In the genomic region with DNA sequence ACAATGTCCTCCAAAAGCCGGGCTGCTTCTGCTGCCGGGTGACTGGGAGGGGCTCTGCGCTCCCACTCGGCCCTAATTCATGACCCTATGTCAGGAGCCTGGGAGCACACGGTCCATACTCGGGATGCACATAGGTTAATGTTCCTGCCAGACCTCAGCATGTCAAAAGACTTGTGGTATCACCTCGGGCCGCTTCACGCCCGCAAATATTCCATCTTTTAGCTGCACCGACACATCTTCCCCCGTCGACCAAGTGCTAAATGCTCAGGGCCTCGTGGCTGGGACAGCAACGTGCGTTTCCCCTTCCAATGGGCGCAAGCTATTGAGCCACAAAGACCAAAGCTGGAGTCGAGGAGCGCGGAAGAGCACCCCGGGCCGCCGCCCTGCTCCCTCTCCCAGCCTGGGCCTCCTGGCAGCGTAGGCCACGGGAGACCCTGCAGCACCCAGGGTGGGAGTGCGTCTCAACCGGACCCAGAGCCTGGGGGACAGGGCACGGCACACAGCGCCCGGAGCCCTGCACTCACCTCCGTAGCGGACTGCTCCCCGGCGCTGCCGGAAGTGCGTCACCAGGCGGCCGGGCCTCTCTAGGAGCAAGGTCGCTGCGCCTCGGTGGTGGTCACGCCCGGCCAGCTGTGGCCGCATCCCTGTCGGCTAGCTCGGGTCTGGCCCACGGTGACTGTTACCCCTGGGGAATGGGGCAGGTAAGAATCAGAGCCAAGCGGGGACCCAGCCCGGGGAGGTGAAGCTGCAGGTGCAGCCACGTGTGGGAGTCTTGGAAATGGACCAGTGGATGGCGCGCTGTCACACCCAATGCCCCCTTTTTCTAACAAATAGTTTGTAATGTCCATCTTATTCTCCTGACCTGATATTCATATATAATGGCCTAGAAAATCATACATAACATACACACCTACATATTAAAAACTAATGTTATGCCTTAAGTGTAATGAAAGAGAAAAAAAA, we compare ENCODE assay signal across 1 cellular context.
TF ChIP-seq lines count a peak whose summit lies in the region.

A gene (minus strand): TSS at position 562 of the 963 bp plus-strand sequence. CDS start 5,451 bp downstream, outside the sequence.

TF ChIP-seq in HEK293, 187 proteins besides CTCF, POLR2A, EP300 and RAD21 (continued from another document and continues in another):
- peak; percentile 45; the same call in 1 of the 2 replicates for TF ChIP-seq OVOL3 (tag by site-specific recombination; IDR thresholded peaks at IDR 0.05)
- TF ChIP-seq, protein P1, sequence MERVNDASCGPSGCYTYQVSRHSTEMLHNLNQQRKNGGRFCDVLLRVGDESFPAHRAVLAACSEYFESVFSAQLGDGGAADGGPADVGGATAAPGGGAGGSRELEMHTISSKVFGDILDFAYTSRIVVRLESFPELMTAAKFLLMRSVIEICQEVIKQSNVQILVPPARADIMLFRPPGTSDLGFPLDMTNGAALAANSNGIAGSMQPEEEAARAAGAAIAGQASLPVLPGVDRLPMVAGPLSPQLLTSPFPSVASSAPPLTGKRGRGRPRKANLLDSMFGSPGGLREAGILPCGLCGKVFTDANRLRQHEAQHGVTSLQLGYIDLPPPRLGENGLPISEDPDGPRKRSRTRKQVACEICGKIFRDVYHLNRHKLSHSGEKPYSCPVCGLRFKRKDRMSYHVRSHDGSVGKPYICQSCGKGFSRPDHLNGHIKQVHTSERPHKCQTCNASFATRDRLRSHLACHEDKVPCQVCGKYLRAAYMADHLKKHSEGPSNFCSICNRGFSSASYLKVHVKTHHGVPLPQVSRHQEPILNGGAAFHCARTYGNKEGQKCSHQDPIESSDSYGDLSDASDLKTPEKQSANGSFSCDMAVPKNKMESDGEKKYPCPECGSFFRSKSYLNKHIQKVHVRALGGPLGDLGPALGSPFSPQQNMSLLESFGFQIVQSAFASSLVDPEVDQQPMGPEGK (tag by site-specific recombination; IDR thresholded peaks at IDR 0.05): 0 out of 2 replicates have a peak, but pooled peaks have one; percentile 13
- TF ChIP-seq, protein P2, sequence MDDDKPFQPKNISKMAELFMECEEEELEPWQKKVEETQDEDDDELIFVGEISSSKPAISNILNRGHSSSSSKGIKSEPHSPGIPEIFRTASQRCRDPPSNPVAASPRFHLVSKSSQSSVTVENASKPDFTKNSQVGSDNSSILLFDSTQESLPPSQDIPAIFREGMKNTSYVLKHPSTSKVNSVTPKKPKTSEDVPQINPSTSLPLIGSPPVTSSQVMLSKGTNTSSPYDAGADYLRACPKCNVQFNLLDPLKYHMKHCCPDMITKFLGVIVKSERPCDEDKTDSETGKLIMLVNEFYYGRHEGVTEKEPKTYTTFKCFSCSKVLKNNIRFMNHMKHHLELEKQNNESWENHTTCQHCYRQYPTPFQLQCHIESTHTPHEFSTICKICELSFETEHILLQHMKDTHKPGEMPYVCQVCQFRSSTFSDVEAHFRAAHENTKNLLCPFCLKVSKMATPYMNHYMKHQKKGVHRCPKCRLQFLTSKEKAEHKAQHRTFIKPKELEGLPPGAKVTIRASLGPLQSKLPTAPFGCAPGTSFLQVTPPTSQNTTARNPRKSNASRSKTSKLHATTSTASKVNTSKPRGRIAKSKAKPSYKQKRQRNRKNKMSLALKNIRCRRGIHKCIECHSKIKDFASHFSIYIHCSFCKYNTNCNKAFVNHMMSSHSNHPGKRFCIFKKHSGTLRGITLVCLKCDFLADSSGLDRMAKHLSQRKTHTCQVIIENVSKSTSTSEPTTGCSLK (tag by site-specific recombination; IDR thresholded peaks at IDR 0.05): no peak
- TF ChIP-seq, protein P3, sequence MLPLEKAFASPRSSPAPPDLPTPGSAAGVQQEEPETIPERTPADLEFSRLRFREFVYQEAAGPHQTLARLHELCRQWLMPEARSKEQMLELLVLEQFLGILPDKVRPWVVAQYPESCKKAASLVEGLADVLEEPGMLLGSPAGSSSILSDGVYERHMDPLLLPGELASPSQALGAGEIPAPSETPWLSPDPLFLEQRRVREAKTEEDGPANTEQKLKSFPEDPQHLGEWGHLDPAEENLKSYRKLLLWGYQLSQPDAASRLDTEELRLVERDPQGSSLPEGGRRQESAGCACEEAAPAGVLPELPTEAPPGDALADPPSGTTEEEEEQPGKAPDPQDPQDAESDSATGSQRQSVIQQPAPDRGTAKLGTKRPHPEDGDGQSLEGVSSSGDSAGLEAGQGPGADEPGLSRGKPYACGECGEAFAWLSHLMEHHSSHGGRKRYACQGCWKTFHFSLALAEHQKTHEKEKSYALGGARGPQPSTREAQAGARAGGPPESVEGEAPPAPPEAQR (tag by site-specific recombination; IDR thresholded peaks at IDR 0.05): peak; percentile 28; the same call in 1 of the 2 replicates
- TF ChIP-seq ZNF140 (tag by site-specific recombination; IDR thresholded peaks at IDR 0.05): no peak
- peak; percentile 78; the same call in 1 of the 2 replicates for TF ChIP-seq KLF7 (tag by site-specific recombination; IDR thresholded peaks at IDR 0.05; ENCODE audit: borderline replicate concordance)
- TF ChIP-seq, protein P4, sequence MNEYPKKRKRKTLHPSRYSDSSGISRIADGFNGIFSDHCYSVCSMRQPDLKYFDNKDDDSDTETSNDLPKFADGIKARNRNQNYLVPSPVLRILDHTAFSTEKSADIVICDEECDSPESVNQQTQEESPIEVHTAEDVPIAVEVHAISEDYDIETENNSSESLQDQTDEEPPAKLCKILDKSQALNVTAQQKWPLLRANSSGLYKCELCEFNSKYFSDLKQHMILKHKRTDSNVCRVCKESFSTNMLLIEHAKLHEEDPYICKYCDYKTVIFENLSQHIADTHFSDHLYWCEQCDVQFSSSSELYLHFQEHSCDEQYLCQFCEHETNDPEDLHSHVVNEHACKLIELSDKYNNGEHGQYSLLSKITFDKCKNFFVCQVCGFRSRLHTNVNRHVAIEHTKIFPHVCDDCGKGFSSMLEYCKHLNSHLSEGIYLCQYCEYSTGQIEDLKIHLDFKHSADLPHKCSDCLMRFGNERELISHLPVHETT (tag by site-specific recombination; IDR thresholded peaks at IDR 0.05): 0 out of 2 replicates have a peak, but pooled peaks have one; percentile 18
- peak; percentile 60 for TF ChIP-seq ZNF341 (tag by site-specific recombination; IDR thresholded peaks at IDR 0.05; ENCODE audit: low read depth)
- TF ChIP-seq, protein P5, sequence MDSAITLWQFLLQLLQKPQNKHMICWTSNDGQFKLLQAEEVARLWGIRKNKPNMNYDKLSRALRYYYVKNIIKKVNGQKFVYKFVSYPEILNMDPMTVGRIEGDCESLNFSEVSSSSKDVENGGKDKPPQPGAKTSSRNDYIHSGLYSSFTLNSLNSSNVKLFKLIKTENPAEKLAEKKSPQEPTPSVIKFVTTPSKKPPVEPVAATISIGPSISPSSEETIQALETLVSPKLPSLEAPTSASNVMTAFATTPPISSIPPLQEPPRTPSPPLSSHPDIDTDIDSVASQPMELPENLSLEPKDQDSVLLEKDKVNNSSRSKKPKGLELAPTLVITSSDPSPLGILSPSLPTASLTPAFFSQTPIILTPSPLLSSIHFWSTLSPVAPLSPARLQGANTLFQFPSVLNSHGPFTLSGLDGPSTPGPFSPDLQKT (IDR thresholded peaks at IDR 0.05; ENCODE audit: borderline replicate concordance, low read depth, low read length): no peak
- no peak for TF ChIP-seq ZNF529 (tag by site-specific recombination; IDR thresholded peaks at IDR 0.05; ENCODE audit: insufficient replicate concordance)
- TF ChIP-seq SP7 (tag by site-specific recombination; IDR thresholded peaks at IDR 0.05): peak; percentile 76
- TF ChIP-seq ZNF514 (tag by site-specific recombination; IDR thresholded peaks at IDR 0.05): no peak
- TF ChIP-seq, protein P6, sequence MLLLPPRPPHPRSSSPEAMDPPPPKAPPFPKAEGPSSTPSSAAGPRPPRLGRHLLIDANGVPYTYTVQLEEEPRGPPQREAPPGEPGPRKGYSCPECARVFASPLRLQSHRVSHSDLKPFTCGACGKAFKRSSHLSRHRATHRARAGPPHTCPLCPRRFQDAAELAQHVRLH (tag by site-specific recombination; IDR thresholded peaks at IDR 0.05): peak; percentile 66
- TF ChIP-seq ZNF23 (tag by site-specific recombination; IDR thresholded peaks at IDR 0.05; ENCODE audit: borderline replicate concordance): no peak
- TF ChIP-seq ZNF76 (tag by site-specific recombination; IDR thresholded peaks at IDR 0.05; ENCODE audit: borderline replicate concordance, low read depth): peak; percentile 41; the same call in 1 of the 2 replicates
- 0 out of 2 replicates have a peak, but pooled peaks have one; percentile 29 for TF ChIP-seq ZNF660 (tag by site-specific recombination; IDR thresholded peaks at IDR 0.05)
- TF ChIP-seq, protein P7, sequence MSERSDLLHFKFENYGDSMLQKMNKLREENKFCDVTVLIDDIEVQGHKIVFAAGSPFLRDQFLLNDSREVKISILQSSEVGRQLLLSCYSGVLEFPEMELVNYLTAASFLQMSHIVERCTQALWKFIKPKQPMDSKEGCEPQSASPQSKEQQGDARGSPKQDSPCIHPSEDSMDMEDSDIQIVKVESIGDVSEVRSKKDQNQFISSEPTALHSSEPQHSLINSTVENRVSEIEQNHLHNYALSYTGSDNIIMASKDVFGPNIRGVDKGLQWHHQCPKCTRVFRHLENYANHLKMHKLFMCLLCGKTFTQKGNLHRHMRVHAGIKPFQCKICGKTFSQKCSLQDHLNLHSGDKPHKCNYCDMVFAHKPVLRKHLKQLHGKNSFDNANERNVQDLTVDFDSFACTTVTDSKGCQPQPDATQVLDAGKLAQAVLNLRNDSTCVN (tag by site-specific recombination; optimal IDR thresholded peaks at IDR 0.05): peak; percentile 19
- TF ChIP-seq, protein P8, sequence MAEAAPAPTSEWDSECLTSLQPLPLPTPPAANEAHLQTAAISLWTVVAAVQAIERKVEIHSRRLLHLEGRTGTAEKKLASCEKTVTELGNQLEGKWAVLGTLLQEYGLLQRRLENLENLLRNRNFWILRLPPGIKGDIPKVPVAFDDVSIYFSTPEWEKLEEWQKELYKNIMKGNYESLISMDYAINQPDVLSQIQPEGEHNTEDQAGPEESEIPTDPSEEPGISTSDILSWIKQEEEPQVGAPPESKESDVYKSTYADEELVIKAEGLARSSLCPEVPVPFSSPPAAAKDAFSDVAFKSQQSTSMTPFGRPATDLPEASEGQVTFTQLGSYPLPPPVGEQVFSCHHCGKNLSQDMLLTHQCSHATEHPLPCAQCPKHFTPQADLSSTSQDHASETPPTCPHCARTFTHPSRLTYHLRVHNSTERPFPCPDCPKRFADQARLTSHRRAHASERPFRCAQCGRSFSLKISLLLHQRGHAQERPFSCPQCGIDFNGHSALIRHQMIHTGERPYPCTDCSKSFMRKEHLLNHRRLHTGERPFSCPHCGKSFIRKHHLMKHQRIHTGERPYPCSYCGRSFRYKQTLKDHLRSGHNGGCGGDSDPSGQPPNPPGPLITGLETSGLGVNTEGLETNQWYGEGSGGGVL (tag by site-specific recombination; IDR thresholded peaks at IDR 0.05): no peak
- TF ChIP-seq ZNF266 (tag by site-specific recombination; IDR thresholded peaks at IDR 0.05; ENCODE audit: low read depth): no peak
- peak; percentile 48; the same call in 1 of the 2 replicates for TF ChIP-seq ZNF24 (tag by site-specific recombination; IDR thresholded peaks at IDR 0.05)
- TF ChIP-seq ZNF324 (tag by site-specific recombination; IDR thresholded peaks at IDR 0.05): 0 out of 2 replicates have a peak, but pooled peaks have one; percentile 37
- TF ChIP-seq, protein P9, sequence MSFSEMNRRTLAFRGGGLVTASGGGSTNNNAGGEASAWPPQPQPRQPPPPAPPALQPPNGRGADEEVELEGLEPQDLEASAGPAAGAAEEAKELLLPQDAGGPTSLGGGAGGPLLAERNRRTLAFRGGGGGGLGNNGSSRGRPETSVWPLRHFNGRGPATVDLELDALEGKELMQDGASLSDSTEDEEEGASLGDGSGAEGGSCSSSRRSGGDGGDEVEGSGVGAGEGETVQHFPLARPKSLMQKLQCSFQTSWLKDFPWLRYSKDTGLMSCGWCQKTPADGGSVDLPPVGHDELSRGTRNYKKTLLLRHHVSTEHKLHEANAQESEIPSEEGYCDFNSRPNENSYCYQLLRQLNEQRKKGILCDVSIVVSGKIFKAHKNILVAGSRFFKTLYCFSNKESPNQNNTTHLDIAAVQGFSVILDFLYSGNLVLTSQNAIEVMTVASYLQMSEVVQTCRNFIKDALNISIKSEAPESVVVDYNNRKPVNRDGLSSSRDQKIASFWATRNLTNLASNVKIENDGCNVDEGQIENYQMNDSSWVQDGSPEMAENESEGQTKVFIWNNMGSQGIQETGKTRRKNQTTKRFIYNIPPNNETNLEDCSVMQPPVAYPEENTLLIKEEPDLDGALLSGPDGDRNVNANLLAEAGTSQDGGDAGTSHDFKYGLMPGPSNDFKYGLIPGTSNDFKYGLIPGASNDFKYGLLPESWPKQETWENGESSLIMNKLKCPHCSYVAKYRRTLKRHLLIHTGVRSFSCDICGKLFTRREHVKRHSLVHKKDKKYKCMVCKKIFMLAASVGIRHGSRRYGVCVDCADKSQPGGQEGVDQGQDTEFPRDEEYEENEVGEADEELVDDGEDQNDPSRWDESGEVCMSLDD (tag by site-specific recombination; IDR thresholded peaks at IDR 0.05): peak; percentile 87; the same call in 1 of the 2 replicates
- peak; percentile 80 for TF ChIP-seq ZNF335 (tag by site-specific recombination; conservative IDR thresholded peaks at IDR 0.05)
- 0 out of 2 replicates have a peak, but pooled peaks have one; percentile 16 for TF ChIP-seq ZIC2 (tag by site-specific recombination; IDR thresholded peaks at IDR 0.05)
- no peak for TF ChIP-seq REPIN1 (tag by site-specific recombination; IDR thresholded peaks at IDR 0.05; ENCODE audit: low read depth)
- no peak for TF ChIP-seq ZNF433 (tag by site-specific recombination; IDR thresholded peaks at IDR 0.05; ENCODE audit: low read depth)
- TF ChIP-seq, protein P10, sequence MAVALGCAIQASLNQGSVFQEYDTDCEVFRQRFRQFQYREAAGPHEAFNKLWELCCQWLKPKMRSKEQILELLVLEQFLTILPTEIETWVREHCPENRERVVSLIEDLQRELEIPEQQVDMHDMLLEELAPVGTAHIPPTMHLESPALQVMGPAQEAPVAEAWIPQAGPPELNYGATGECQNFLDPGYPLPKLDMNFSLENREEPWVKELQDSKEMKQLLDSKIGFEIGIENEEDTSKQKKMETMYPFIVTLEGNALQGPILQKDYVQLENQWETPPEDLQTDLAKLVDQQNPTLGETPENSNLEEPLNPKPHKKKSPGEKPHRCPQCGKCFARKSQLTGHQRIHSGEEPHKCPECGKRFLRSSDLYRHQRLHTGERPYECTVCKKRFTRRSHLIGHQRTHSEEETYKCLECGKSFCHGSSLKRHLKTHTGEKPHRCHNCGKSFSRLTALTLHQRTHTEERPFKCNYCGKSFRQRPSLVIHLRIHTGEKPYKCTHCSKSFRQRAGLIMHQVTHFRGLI (tag by site-specific recombination; IDR thresholded peaks at IDR 0.05): peak; percentile 72
- TF ChIP-seq GLIS2 (tag by site-specific recombination; IDR thresholded peaks at IDR 0.05): peak; percentile 54
- peak; percentile 74; the same call in 1 of the 2 replicates for TF ChIP-seq ZNF561 (tag by site-specific recombination; IDR thresholded peaks at IDR 0.05; ENCODE audit: borderline replicate concordance)
- TF ChIP-seq ZBTB48 (tag by site-specific recombination; IDR thresholded peaks at IDR 0.05): peak; percentile 68
- TF ChIP-seq ZNF544 (tag by site-specific recombination; IDR thresholded peaks at IDR 0.05): no peak
- TF ChIP-seq ZNF843 (tag by site-specific recombination; IDR thresholded peaks at IDR 0.05): peak; percentile 57; the same call in 1 of the 2 replicates
- TF ChIP-seq ZNF555 (tag by site-specific recombination; conservative IDR thresholded peaks at IDR 0.05): no peak
- TF ChIP-seq GLIS1 (tag by site-specific recombination; IDR thresholded peaks at IDR 0.05): peak; percentile 34; the same call in 1 of the 2 replicates
- TF ChIP-seq ZNF501 (tag by site-specific recombination; IDR thresholded peaks at IDR 0.05): peak; percentile 65; the same call in 1 of the 2 replicates
